ENCODE assay signal across 8 cellular contexts in genomic region chr11:62573006-62573591, GRCh38. TPM values are rescaled to one million over a fixed set of nuclear protein-coding genes. Genes with fewer than 3 reads are reported as not detected.
DNase-seq lines count a peak whose midpoint lies in the region; ATAC-seq lines count a peak whose summit lies in the region.

No MANE protein-coding gene starts in this region.

- no peaks in the 10 kb centered on the region for H3K27me3 ChIP-seq in MG63

- H3K4me3 ChIP-seq in MG63: peak overlapping the region; percentile 82

- ATAC-seq in stimulated activated naive CD8-positive, alpha-beta T cell treated with anti-CD3 and anti-CD28 coated beads, Interleukin-15, amount 100 ng/mL, for 72 hours: no peak

- H3K27ac Mint-ChIP-seq in stimulated activated naive CD8-positive, alpha-beta T cell treated with anti-CD3 and anti-CD28 coated beads, Interleukin-15, amount 100 ng/mL, for 72 hours: peak overlapping the region; percentile 99 to 100

- peak; percentile 41 for DNase-seq in DMS 273 (lab: John Stamatoyannopoulos, UW; ENCODE audit: unreplicated experiment)
- no peak for DNase-seq in DMS 273 treated with DMSO at 0.1 percent for 48 hours (lab: John Stamatoyannopoulos, UW)
- no peak for DNase-seq in MG63
- peak; percentile 22 for DNase-seq in inferior parietal cortex (ENCODE audit: extremely low spot score)
- DNase-seq in stimulated activated naive CD8-positive, alpha-beta T cell treated with anti-CD3 and anti-CD28 coated beads, Interleukin-15, amount 100 ng/mL, for 72 hours: peak in 1 of 2 donors; percentile 30
- no peak for DNase-seq in SW 1271 (lab: John Stamatoyannopoulos, UW)
- no peak for DNase-seq in Ammon's horn (ENCODE audit: low spot score)

- H3K36me3 ChIP-seq in MG63: peaks cover 82% of the 10 kb centered on the region

- H3K27ac ChIP-seq in angular gyrus (ENCODE audit: low read depth, low read length): peak overlapping the region; percentile 87

- H3K9me3 Mint-ChIP-seq in stimulated activated naive CD8-positive, alpha-beta T cell treated with anti-CD3 and anti-CD28 coated beads, Interleukin-15, amount 100 ng/mL, for 72 hours: no peaks in the 10 kb centered on the region

- peaks cover 55% of the 10 kb centered on the region for H3K4me1 Mint-ChIP-seq in stimulated activated naive CD8-positive, alpha-beta T cell treated with anti-CD3 and anti-CD28 coated beads, Interleukin-15, amount 100 ng/mL, for 72 hours

- peak overlapping the region; percentile 95 to 100 for H3K4me3 Mint-ChIP-seq in stimulated activated naive CD8-positive, alpha-beta T cell treated with anti-CD3 and anti-CD28 coated beads, Interleukin-15, amount 100 ng/mL, for 72 hours

- no peaks in the 10 kb centered on the region for H3K9me3 ChIP-seq in MG63

- no peaks in the 10 kb centered on the region for H3K27me3 Mint-ChIP-seq in stimulated activated naive CD8-positive, alpha-beta T cell treated with anti-CD3 and anti-CD28 coated beads, Interleukin-15, amount 100 ng/mL, for 72 hours

RNA-seq across cellular contexts. Expression of gene EEF1G, which starts 0.6 kb away (rescaled TPM):
- 2,571 and 3,577 TPM in 2 replicates for total RNA-seq in MG63 (2014; rRNA removed; shearing (Covaris generic); ENCODE audit: low replicate concordance)

RNA-seq across cellular contexts. Expression of gene TUT1, which starts 18.2 kb away (rescaled TPM):
- 11.1 and 20.3 TPM in 2 replicates for total RNA-seq in MG63 (2014; rRNA removed; shearing (Covaris generic); ENCODE audit: low replicate concordance)

RNA-seq across cellular contexts. Expression of gene AHNAK, which starts 26.5 kb away (rescaled TPM):
- 110 and 122 TPM in 2 replicates for total RNA-seq in MG63 (2014; rRNA removed; shearing (Covaris generic); ENCODE audit: low replicate concordance)

RNA-seq across cellular contexts. Expression of gene MTA2, which starts 28.6 kb away (rescaled TPM):
- total RNA-seq in MG63 (2014; rRNA removed; shearing (Covaris generic); ENCODE audit: low replicate concordance): 84.9 and 117 TPM in 2 replicates

RNA-seq across cellular contexts. Expression of gene EML3, which starts 39.5 kb away (rescaled TPM):
- 18.1 and 20.9 TPM in 2 replicates for total RNA-seq in MG63 (2014; rRNA removed; shearing (Covaris generic); ENCODE audit: low replicate concordance)

Comparison
In these comparisons a context has a peak if more than half of its experiments do, and no peak if none do; other contexts are left out.
1. DNase-seq: peak in DMS 273 (single experiment) and inferior parietal cortex (single experiment); none in DMS 273 treated with DMSO at 0.1 percent for 48 hours (single experiment), MG63 (single experiment), SW 1271 (0 of 2) and Ammon's horn (single experiment).